In genomic region chr12:86719381-86719780, GRCh38 we compare ENCODE assay signal across 33 cellular contexts.
DNase-seq lines count a peak whose midpoint lies in the region; ATAC-seq, FAIRE-seq and TF ChIP-seq lines count a peak whose summit lies in the region.
"Had no signal": no experiment of that assay in that cellular context is flagged by ENCODE, and none has a peak within 500 bp of the region (broad histone marks: within the 10 kb centered on the region; RNA-seq: fewer than 3 reads in every experiment).

No MANE protein-coding gene starts in this region.

- no peak overlapping the region for H2AFZ ChIP-seq in astrocyte (ENCODE audit: low read depth, low read length)

- no peak for FAIRE-seq in astrocyte (lab: Jason Lieb, UNC)
- FAIRE-seq: urothelium cell line had no signal

- peak; percentile 12 for DNase-seq in MCF 10A (ENCODE audit: unreplicated experiment)
- DNase-seq in breast epithelium (ENCODE audit: low spot score in 2 of 2), result no peak
- DNase-seq in astrocyte (ENCODE audit: low read depth), result peak; percentile 55
- DNase-seq in foreskin fibroblast, result peak; percentile 66 to 69
- DNase-seq in NCI-H146 (lab: John Stamatoyannopoulos, UW), result no peak
- no peak for DNase-seq in OCI-M2 (lab: John Stamatoyannopoulos, UW; ENCODE audit: unreplicated experiment)
- no peak for DNase-seq in GM20000 (ENCODE audit: low spot score)
- DNase-seq: activated CD4-positive, alpha-beta T cell treated with anti-CD3 and anti-CD28 coated beads, Interleukin-2, amount 10 ng/mL, durations not matched to agents 7 days and 5 days; activated naive CD4-positive, alpha-beta T cell; activated T-cell treated with anti-CD3 and anti-CD28 coated beads, Interleukin-2, amount 50 U/mL, for 24 hours; CD8-positive, alpha-beta memory T cell; colonic mucosa; DMS153; effector CD8-positive, alpha-beta T cell; erythroblast; H9; hypothalamus; immature natural killer cell; left ventricle myocardium inferior; NCI-H1436 treated with DMSO at 0.1 percent for 48 hours; NCI-H446 treated with DMSO at 0.1 percent for 48 hours; Right ventricle myocardium superior; stimulated activated naive CD8-positive, alpha-beta T cell treated with anti-CD3 and anti-CD28 coated beads, Interleukin-15, Interleukin-2, amounts not matched to agents 100 U/mL and 50 U/mL, for 24 hours had no signal

- H3K27me3 ChIP-seq in breast epithelium, result no peaks in the 10 kb centered on the region
- no peaks in the 10 kb centered on the region for H3K27me3 ChIP-seq in astrocyte (ENCODE audit: insufficient read depth, low read length)
- H3K27me3 ChIP-seq: colonic mucosa, neutrophil had no signal

- H3K4me1 ChIP-seq in breast epithelium (no peaks in the 10 kb centered on the region), astrocyte (ENCODE audit: insufficient read depth, low read length) (peaks cover 1% of the 10 kb centered on the region)
- H3K4me1 ChIP-seq: colonic mucosa, left ventricle myocardium inferior, prostate gland had no signal

- H4K20me1 ChIP-seq in astrocyte (ENCODE audit: insufficient read depth, low read length), result no peaks in the 10 kb centered on the region

- no peak for TF ChIP-seq POLR2A in breast epithelium (IDR thresholded peaks at IDR 0.05)

- no peak for ATAC-seq in HG03159 (IDR thresholded peaks at IDR 0.05; ENCODE audit: unreplicated experiment)
- ATAC-seq: stimulated activated naive CD8-positive, alpha-beta T cell treated with anti-CD3 and anti-CD28 coated beads, Interleukin-15, Interleukin-2, amounts not matched to agents 100 U/mL and 50 U/mL, for 24 hours had no signal

- no peaks in the 10 kb centered on the region for H3K36me3 ChIP-seq in breast epithelium
- no peaks in the 10 kb centered on the region for H3K36me3 ChIP-seq in astrocyte (ENCODE audit: insufficient read depth, low read length)
- H3K36me3 ChIP-seq: colonic mucosa, left ventricle myocardium inferior, neutrophil, prostate gland, thoracic aorta had no signal

- no peak overlapping the region for H3K27ac Mint-ChIP-seq in MCF 10A (ENCODE audit: low read depth, unreplicated experiment)
- H3K27ac Mint-ChIP-seq in astrocyte (ENCODE audit: unreplicated experiment), result no peak overlapping the region
- H3K27ac Mint-ChIP-seq: activated CD4-positive, alpha-beta T cell treated with anti-CD3 and anti-CD28 coated beads, Interleukin-2, amount 10 ng/mL, durations not matched to agents 7 days and 5 days; activated T-cell treated with anti-CD3 and anti-CD28 coated beads, Interleukin-2, amount 50 U/mL, for 24 hours; B cell; brain; CD8-positive, alpha-beta memory T cell; H9; immature natural killer cell; T-helper 2 cell treated with Interferon-gamma antibody and Interleukin-4, amounts not matched to agents 5 μg/mL and 100 μg/mL, for 36 hours had no signal

- H3K9me3 Mint-ChIP-seq in MCF 10A (ENCODE audit: unreplicated experiment), result peaks cover 11% of the 10 kb centered on the region
- H3K9me3 Mint-ChIP-seq in astrocyte (ENCODE audit: unreplicated experiment), result peaks cover 8% of the 10 kb centered on the region
- H3K9me3 Mint-ChIP-seq: activated CD4-positive, alpha-beta T cell treated with anti-CD3 and anti-CD28 coated beads, Interleukin-2, amount 10 ng/mL, durations not matched to agents 7 days and 5 days; brain had no signal

- H3K4me3 Mint-ChIP-seq in MCF 10A (ENCODE audit: unreplicated experiment), result no peak overlapping the region
- H3K4me3 Mint-ChIP-seq in astrocyte (ENCODE audit: unreplicated experiment), result no peak overlapping the region
- H3K4me3 Mint-ChIP-seq: activated CD4-positive, alpha-beta T cell treated with anti-CD3 and anti-CD28 coated beads, Interleukin-2, amount 10 ng/mL, durations not matched to agents 7 days and 5 days; activated T-cell treated with anti-CD3 and anti-CD28 coated beads, Interleukin-2, amount 50 U/mL, for 24 hours; B cell; brain; CD8-positive, alpha-beta memory T cell; H9; immature natural killer cell; T-helper 2 cell treated with Interferon-gamma antibody and Interleukin-4, amounts not matched to agents 5 μg/mL and 100 μg/mL, for 36 hours had no signal

- H3K27me3 Mint-ChIP-seq in MCF 10A (ENCODE audit: insufficient read depth, unreplicated experiment) (no peaks in the 10 kb centered on the region), astrocyte (ENCODE audit: low read depth, unreplicated experiment) (no peaks in the 10 kb centered on the region)
- H3K27me3 Mint-ChIP-seq: activated CD4-positive, alpha-beta T cell treated with anti-CD3 and anti-CD28 coated beads, Interleukin-2, amount 10 ng/mL, durations not matched to agents 7 days and 5 days; activated T-cell treated with anti-CD3 and anti-CD28 coated beads, Interleukin-2, amount 50 U/mL, for 24 hours; B cell; brain; CD8-positive, alpha-beta memory T cell had no signal

- H3K9me3 ChIP-seq in breast epithelium (no peaks in the 10 kb centered on the region), astrocyte (ENCODE audit: insufficient read depth, low read depth, low read length) (no peaks in the 10 kb centered on the region)
- H3K9me3 ChIP-seq: colonic mucosa, left ventricle myocardium inferior, neutrophil, prostate gland, thoracic aorta had no signal

- H3K4me1 Mint-ChIP-seq in MCF 10A (ENCODE audit: insufficient read depth, unreplicated experiment) (peaks cover 4% of the 10 kb centered on the region), astrocyte (ENCODE audit: low read depth, unreplicated experiment) (peaks cover 9% of the 10 kb centered on the region)
- H3K4me1 Mint-ChIP-seq: activated CD4-positive, alpha-beta T cell treated with anti-CD3 and anti-CD28 coated beads, Interleukin-2, amount 10 ng/mL, durations not matched to agents 7 days and 5 days; B cell; brain; CD8-positive, alpha-beta memory T cell; immature natural killer cell had no signal

- H3K36me3 Mint-ChIP-seq in MCF 10A (ENCODE audit: insufficient read depth, unreplicated experiment), result no peaks in the 10 kb centered on the region
- H3K36me3 Mint-ChIP-seq in astrocyte (ENCODE audit: low read depth, unreplicated experiment), result no peaks in the 10 kb centered on the region
- H3K36me3 Mint-ChIP-seq: brain; CD8-positive, alpha-beta memory T cell; immature natural killer cell had no signal

- CTCF ChIA-PET in MCF 10A (lab: Yijun Ruan, JAX), result no interaction called here

- H3K79me2 ChIP-seq in astrocyte (ENCODE audit: insufficient read depth, low read length), result no peaks in the 10 kb centered on the region

- H3K27ac ChIP-seq in breast epithelium, result no peak overlapping the region
- no peak overlapping the region for H3K27ac ChIP-seq in astrocyte (ENCODE audit: low read depth, low read length)
- H3K27ac ChIP-seq: 22Rv1, colonic mucosa, KMS-11, left ventricle myocardium inferior, neutrophil, prostate gland, thoracic aorta had no signal

- POLR2A ChIA-PET in MCF 10A (lab: Yijun Ruan, JAX), result no interaction called here

- no TSS peak for BruUV-seq in MCF 10A (replicated peaks; lab: Mats Ljungman, UMichigan)

- H3K4me3 ChIP-seq in breast epithelium, result no peak overlapping the region
- no peak overlapping the region for H3K4me3 ChIP-seq in astrocyte (ENCODE audit: insufficient read depth, low read depth, low read length)
- no peak overlapping the region for H3K4me3 ChIP-seq in foreskin fibroblast (ENCODE audit: low read depth in 1 of 2, low read length in 2 of 2)
- H3K4me3 ChIP-seq: colonic mucosa, left ventricle myocardium inferior, prostate gland, thoracic aorta had no signal

- no peak for TF ChIP-seq CTCF in MCF 10A (IDR thresholded peaks at IDR 0.05; ENCODE audit: unreplicated experiment)
- TF ChIP-seq CTCF in breast epithelium (IDR thresholded peaks at IDR 0.05), result no peak
- no peak for TF ChIP-seq CTCF in astrocyte (IDR thresholded peaks at IDR 0.05; ENCODE audit: insufficient read depth, low read depth, low read length)
- TF ChIP-seq CTCF in foreskin fibroblast (IDR thresholded peaks at IDR 0.05; ENCODE audit: low read depth, low read length), result no peak
- no peak for TF ChIP-seq CTCF in GM20000 (IDR thresholded peaks at IDR 0.05; ENCODE audit: extremely low read depth, missing control alignments)

- H3K4me2 ChIP-seq in astrocyte (ENCODE audit: low read length), result no peak overlapping the region
- H3K4me2 ChIP-seq: KMS-11 had no signal

- no peak overlapping the region for H3K9ac ChIP-seq in astrocyte (ENCODE audit: low read length)
- H3K9ac ChIP-seq: KMS-11 had no signal

- intact Hi-C loops in MCF 10A (cut with micrococcal nuclease) (loop anchor here (10.0 kb wide), 1 partner anchor 1125 kb away; no protein-coding TSS in a partner anchor), breast epithelium (cut with DNase I; ENCODE audit: low total_unique reads) (no loop called here)

Comparison
In these comparisons a context has a peak if more than half of its experiments do, and no peak if none do; other contexts are left out.
1. DNase-seq: peak in MCF 10A (single experiment), astrocyte (single experiment) and foreskin fibroblast (2 of 2); none in breast epithelium (0 of 2), NCI-H146 (single experiment), OCI-M2 (single experiment) and GM20000 (single experiment).